Comparison of ENCODE assay signal across 8 cellular contexts in genomic region chr16:67841198-67841815, GRCh38. TPM values are rescaled to one million over a fixed set of nuclear protein-coding genes. Genes with fewer than 3 reads are reported as not detected.
DNase-seq lines count a peak whose midpoint lies in the region; ATAC-seq and TF ChIP-seq lines count a peak whose summit lies in the region.

No MANE protein-coding gene starts in this region.

- peak overlapping the region; percentile 86 for H3K4me3 Mint-ChIP-seq in activated CD4-positive, alpha-beta memory T cell treated with anti-CD3 and anti-CD28 coated beads for 36 hours

- POLR2A ChIA-PET in HEK293T (lab: Yijun Ruan, JAX) = interaction anchor here (1.0 to 1.1 kb wide), 4 partner anchors 10 to 35 kb away, joined by 3 to 6 read pairs (median 4); partner anchors contain the start of genes RANBP10 and TSNAXIP1
- POLR2A ChIA-PET in activated CD4-positive, alpha-beta memory T cell treated with anti-CD3 and anti-CD28 coated beads for 36 hours (lab: Charles Lee) = interaction anchor here (0.6 to 1.3 kb wide), 2 partner anchors 19 to 35 kb away, joined by 3 read pairs; partner anchors contain the start of genes RANBP10 and TSNAXIP1

- no peaks in the 10 kb centered on the region for H3K27me3 Mint-ChIP-seq in activated CD4-positive, alpha-beta memory T cell treated with anti-CD3 and anti-CD28 coated beads for 36 hours

- H3K36me3 Mint-ChIP-seq in activated CD4-positive, alpha-beta memory T cell treated with anti-CD3 and anti-CD28 coated beads for 36 hours = no peaks in the 10 kb centered on the region

- H3K4me3 ChIP-seq in right cardiac atrium (ENCODE audit: low read length) = no peak overlapping the region
- H3K4me3 ChIP-seq in skeletal muscle tissue (ENCODE audit: low read length in 3 of 3) = peak overlapping the region; percentile 91 to 97 (median 97)

- H3K27me3 ChIP-seq in right cardiac atrium (ENCODE audit: control insufficient read depth, insufficient read depth) = no peaks in the 10 kb centered on the region
- H3K27me3 ChIP-seq in skeletal muscle tissue (ENCODE audit: control insufficient read depth in 3 of 3, insufficient read depth in 3 of 3, low read length in 3 of 3) = no peaks in the 10 kb centered on the region

- peak overlapping the region; percentile 71 for H3K27ac ChIP-seq in right cardiac atrium (ENCODE audit: low read length)
- peak overlapping the region; percentile 95 for H3K27ac ChIP-seq in skeletal muscle tissue (ENCODE audit: low read depth, low read length)

- no peak for DNase-seq in HEK293T (ENCODE audit: extremely low spot score)
- no peak for DNase-seq in activated CD4-positive, alpha-beta memory T cell treated with anti-CD3 and anti-CD28 coated beads for 36 hours
- no peak for DNase-seq in right cardiac atrium
- DNase-seq in NCI-H2081 treated with DMSO at 0.1 percent for 48 hours (lab: John Stamatoyannopoulos, UW) = no peak
- no peak for DNase-seq in HUDEP-2 (lab: John Stamatoyannopoulos, UW; ENCODE audit: unreplicated experiment in 76 of 76)
- no peak for DNase-seq in DMS153 (lab: John Stamatoyannopoulos, UW)

- peak in 1 of 2 donors; percentile 3 for ATAC-seq in right cardiac atrium
- no peak for ATAC-seq in GM18511 (IDR thresholded peaks at IDR 0.05; ENCODE audit: unreplicated experiment)

- peak overlapping the region; percentile 95 to 99 (median 98) for H3K9ac ChIP-seq in skeletal muscle tissue (ENCODE audit: low read depth in 1 of 3, low read length in 3 of 3)

- peaks cover 0 to 3% (median 0%) of the 10 kb centered on the region in 3 donors for H3K36me3 ChIP-seq in skeletal muscle tissue (ENCODE audit: control insufficient read depth in 3 of 3, insufficient read depth in 3 of 3, low read length in 3 of 3)

- intact Hi-C loops in activated CD4-positive, alpha-beta memory T cell treated with anti-CD3 and anti-CD28 coated beads for 36 hours (cut with micrococcal nuclease) = loop anchor here (10.0 kb wide), 1 partner anchor 177 kb away; the partner anchor contains the start of genes ACD, C16orf86, ENKD1 and PARD6A
- intact Hi-C loops in right cardiac atrium (cut with DNase I) = no loop called here

- CTCF ChIA-PET in HEK293T (lab: Yijun Ruan, JAX) = interaction anchor here (0.6 to 2.0 kb wide), 3 partner anchors 25 to 1887 kb away, joined by 3 to 14 read pairs (median 6); no protein-coding TSS in a partner anchor
- CTCF ChIA-PET in activated CD4-positive, alpha-beta memory T cell treated with anti-CD3 and anti-CD28 coated beads for 36 hours (lab: Charles Lee) = interaction anchor here (0.8 to 1.5 kb wide), 5 partner anchors 25 to 179 kb away, joined by 3 to 6 read pairs (median 3); no protein-coding TSS in a partner anchor

- H3K4me1 ChIP-seq in right cardiac atrium (ENCODE audit: control insufficient read depth, insufficient read depth, low read length) = peaks cover 7% of the 10 kb centered on the region
- peaks cover 40 to 45% (median 41%) of the 10 kb centered on the region in 3 donors for H3K4me1 ChIP-seq in skeletal muscle tissue (ENCODE audit: control insufficient read depth in 3 of 3, insufficient read depth in 3 of 3, low read length in 3 of 3)

- peaks cover 34% of the 10 kb centered on the region for H3K4me1 Mint-ChIP-seq in activated CD4-positive, alpha-beta memory T cell treated with anti-CD3 and anti-CD28 coated beads for 36 hours (ENCODE audit: low read depth)

- H3K27ac Mint-ChIP-seq in activated CD4-positive, alpha-beta memory T cell treated with anti-CD3 and anti-CD28 coated beads for 36 hours = peak overlapping the region; percentile 95

- H3K9me3 ChIP-seq in right cardiac atrium (ENCODE audit: control insufficient read depth, low read length) (no peaks in the 10 kb centered on the region), skeletal muscle tissue (ENCODE audit: control insufficient read depth in 3 of 3, low read length in 3 of 3) (no peaks in the 10 kb centered on the region)

- WGBS in right cardiac atrium = 41% methylated on average over 17 of the region's 17 CpGs

- H3K9me3 Mint-ChIP-seq in activated CD4-positive, alpha-beta memory T cell treated with anti-CD3 and anti-CD28 coated beads for 36 hours = no peaks in the 10 kb centered on the region

TF ChIP-seq in HEK293T, 16 proteins besides CTCF, POLR2A, EP300 and RAD21:
- TF ChIP-seq BHLHE40 (IDR thresholded peaks at IDR 0.05; ENCODE audit: borderline replicate concordance) = no peak
- TF ChIP-seq L3MBTL2 (conservative IDR thresholded peaks at IDR 0.05) = peak; percentile 63; the same call in 1 of the 2 replicates

RNA-seq across cellular contexts. Expression of gene THAP11, which starts 0.8 kb away (rescaled TPM):
- 10 to 100 TPM; 31.8 to 32.1 TPM for total RNA-seq in activated CD4-positive, alpha-beta memory T cell treated with anti-CD3 and anti-CD28 coated beads for 36 hours
- total RNA-seq in right cardiac atrium = 10 to 100 TPM; 27.5 to 34.0 (median 32.0) TPM
- polyA plus RNA-seq in right cardiac atrium = 20.8 TPM
- total RNA-seq in skeletal muscle tissue = 35.5 TPM

RNA-seq across cellular contexts. Expression of gene NUTF2, which starts 5.4 kb away (rescaled TPM):
- 100 to 1,000 TPM; 141 to 148 TPM for total RNA-seq in activated CD4-positive, alpha-beta memory T cell treated with anti-CD3 and anti-CD28 coated beads for 36 hours
- total RNA-seq in right cardiac atrium (10 to 100 TPM; 66.6 to 80.7 (median 68.2) TPM), skeletal muscle tissue (94.5 TPM)
- 125 TPM for polyA plus RNA-seq in right cardiac atrium

RNA-seq across cellular contexts. Expression of gene CENPT, which starts 6.2 kb away (rescaled TPM):
- 10 to 100 TPM; 39.2 to 40.2 TPM for total RNA-seq in activated CD4-positive, alpha-beta memory T cell treated with anti-CD3 and anti-CD28 coated beads for 36 hours
- 10 to 100 TPM; 24.3 to 29.0 (median 27.4) TPM for total RNA-seq in right cardiac atrium
- polyA plus RNA-seq in right cardiac atrium = 26.7 TPM
- 14.6 TPM for total RNA-seq in skeletal muscle tissue

RNA-seq across cellular contexts. Expression of gene EDC4, which starts 31.5 kb away (rescaled TPM):
- 10 to 100 TPM; 88.6 to 94.2 TPM for total RNA-seq in activated CD4-positive, alpha-beta memory T cell treated with anti-CD3 and anti-CD28 coated beads for 36 hours
- total RNA-seq in right cardiac atrium = 10 to 100 TPM; 29.7 to 35.6 (median 31.9) TPM
- 21.7 TPM for polyA plus RNA-seq in right cardiac atrium
- total RNA-seq in skeletal muscle tissue = 66.3 TPM

RNA-seq across cellular contexts. Expression of gene TSNAXIP1, which starts 34.6 kb away (rescaled TPM):
- total RNA-seq in activated CD4-positive, alpha-beta memory T cell treated with anti-CD3 and anti-CD28 coated beads for 36 hours = under 1 TPM; 0.77 to 0.81 TPM
- total RNA-seq in right cardiac atrium = under 1 TPM; 0.56 to 0.94 (median 0.79) TPM
- 1.1 TPM for polyA plus RNA-seq in right cardiac atrium
- total RNA-seq in skeletal muscle tissue = 0.52 TPM
